Comparison of ENCODE assay signal across 1 cellular context in genomic region chr5:34586117-34586885, GRCh38.
TF ChIP-seq lines count a peak whose summit lies in the region.

No MANE protein-coding gene starts in this region.

TF ChIP-seq in HepG2, 621 proteins besides CTCF, POLR2A, EP300 and RAD21 (continued from another document and continues in another):
- 0 out of 2 replicates have a peak, but pooled peaks have one; percentile 34 for TF ChIP-seq TFE3 (CRISPR knock-in tag; IDR thresholded peaks at IDR 0.05)
- TF ChIP-seq LCORL (IDR thresholded peaks at IDR 0.05) = no peak
- TF ChIP-seq LCORL (CRISPR knock-in tag; IDR thresholded peaks at IDR 0.05) = no peak
- TF ChIP-seq SP2 (CRISPR knock-in tag; IDR thresholded peaks at IDR 0.05) = no peak
- TF ChIP-seq CEBPB (IDR thresholded peaks at IDR 0.05; ENCODE audit: borderline replicate concordance, low read depth, low read length) = peak; percentile 70; the same call in 1 of the 2 replicates
- TF ChIP-seq SMARCC2 (IDR thresholded peaks at IDR 0.05) = no peak
- TF ChIP-seq, protein P1, sequence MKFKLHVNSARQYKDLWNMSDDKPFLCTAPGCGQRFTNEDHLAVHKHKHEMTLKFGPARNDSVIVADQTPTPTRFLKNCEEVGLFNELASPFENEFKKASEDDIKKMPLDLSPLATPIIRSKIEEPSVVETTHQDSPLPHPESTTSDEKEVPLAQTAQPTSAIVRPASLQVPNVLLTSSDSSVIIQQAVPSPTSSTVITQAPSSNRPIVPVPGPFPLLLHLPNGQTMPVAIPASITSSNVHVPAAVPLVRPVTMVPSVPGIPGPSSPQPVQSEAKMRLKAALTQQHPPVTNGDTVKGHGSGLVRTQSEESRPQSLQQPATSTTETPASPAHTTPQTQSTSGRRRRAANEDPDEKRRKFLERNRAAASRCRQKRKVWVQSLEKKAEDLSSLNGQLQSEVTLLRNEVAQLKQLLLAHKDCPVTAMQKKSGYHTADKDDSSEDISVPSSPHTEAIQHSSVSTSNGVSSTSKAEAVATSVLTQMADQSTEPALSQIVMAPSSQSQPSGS (CRISPR knock-in tag; IDR thresholded peaks at IDR 0.05) = no peak
- no peak for TF ChIP-seq ZNF121 (CRISPR knock-in tag; IDR thresholded peaks at IDR 0.05)
- TF ChIP-seq RFX1 (IDR thresholded peaks at IDR 0.05) = no peak
- no peak for TF ChIP-seq IKZF1 (IDR thresholded peaks at IDR 0.05)
- TF ChIP-seq, protein P2, sequence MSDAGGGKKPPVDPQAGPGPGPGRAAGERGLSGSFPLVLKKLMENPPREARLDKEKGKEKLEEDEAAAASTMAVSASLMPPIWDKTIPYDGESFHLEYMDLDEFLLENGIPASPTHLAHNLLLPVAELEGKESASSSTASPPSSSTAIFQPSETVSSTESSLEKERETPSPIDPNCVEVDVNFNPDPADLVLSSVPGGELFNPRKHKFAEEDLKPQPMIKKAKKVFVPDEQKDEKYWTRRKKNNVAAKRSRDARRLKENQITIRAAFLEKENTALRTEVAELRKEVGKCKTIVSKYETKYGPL (CRISPR knock-in tag; IDR thresholded peaks at IDR 0.05) = no peak
- no peak for TF ChIP-seq REPIN1 (CRISPR knock-in tag; IDR thresholded peaks at IDR 0.05; ENCODE audit: borderline replicate concordance, low read depth)
- no peak for TF ChIP-seq TBX3 (IDR thresholded peaks at IDR 0.05; ENCODE audit: borderline replicate concordance)
- TF ChIP-seq ZNF12 (CRISPR knock-in tag; IDR thresholded peaks at IDR 0.05) = no peak
- no peak for TF ChIP-seq SAFB2 (CRISPR knock-in tag; IDR thresholded peaks at IDR 0.05; ENCODE audit: borderline replicate concordance, low read depth)
- TF ChIP-seq NKX3-1 (CRISPR knock-in tag; IDR thresholded peaks at IDR 0.05) = no peak
- TF ChIP-seq ZNF713 (CRISPR knock-in tag; IDR thresholded peaks at IDR 0.05) = no peak
- TF ChIP-seq CREB1 (IDR thresholded peaks at IDR 0.05) = no peak
- no peak for TF ChIP-seq CREB1 (CRISPR knock-in tag; IDR thresholded peaks at IDR 0.05)
- TF ChIP-seq ATM (IDR thresholded peaks at IDR 0.05; ENCODE audit: borderline replicate concordance) = no peak
- no peak for TF ChIP-seq EEA1 (CRISPR knock-in tag; IDR thresholded peaks at IDR 0.05; ENCODE audit: borderline replicate concordance)
- no peak for TF ChIP-seq NFE2 (CRISPR knock-in tag; IDR thresholded peaks at IDR 0.05)
- no peak for TF ChIP-seq ZFP36 (IDR thresholded peaks at IDR 0.05; ENCODE audit: borderline replicate concordance, low read depth, low read length, partially characterized antibody)
- TF ChIP-seq ZNF784 (CRISPR knock-in tag; IDR thresholded peaks at IDR 0.05; ENCODE audit: borderline replicate concordance) = no peak
- TF ChIP-seq ZNF224 (CRISPR knock-in tag; IDR thresholded peaks at IDR 0.05) = no peak
- no peak for TF ChIP-seq ZNF24 (IDR thresholded peaks at IDR 0.05)
- no peak for TF ChIP-seq ATF4 (CRISPR knock-in tag; IDR thresholded peaks at IDR 0.05)
- TF ChIP-seq ZFP36L1 (CRISPR knock-in tag; IDR thresholded peaks at IDR 0.05) = no peak
- TF ChIP-seq HNF1B (CRISPR knock-in tag; IDR thresholded peaks at IDR 0.05) = peak; percentile 7; the same call in 1 of the 2 replicates
- peak; percentile 8; the same call in 1 of the 2 replicates for TF ChIP-seq ARID5B (CRISPR knock-in tag; IDR thresholded peaks at IDR 0.05)
- no peak for TF ChIP-seq ZNF460 (CRISPR knock-in tag; IDR thresholded peaks at IDR 0.05; ENCODE audit: borderline replicate concordance)
- no peak for TF ChIP-seq ZNF598 (CRISPR knock-in tag; IDR thresholded peaks at IDR 0.05; ENCODE audit: borderline replicate concordance)
- TF ChIP-seq TOE1 (CRISPR knock-in tag; IDR thresholded peaks at IDR 0.05) = no peak
- peak; percentile 39 for TF ChIP-seq TEAD3 (CRISPR knock-in tag; optimal IDR thresholded peaks at IDR 0.05; ENCODE audit: borderline replicate concordance)
- TF ChIP-seq SMC3 (IDR thresholded peaks at IDR 0.05; ENCODE audit: low read length) = no peak
- TF ChIP-seq LBX2 (CRISPR knock-in tag; IDR thresholded peaks at IDR 0.05; ENCODE audit: borderline replicate concordance) = no peak
- TF ChIP-seq SOX13 (IDR thresholded peaks at IDR 0.05) = no peak
- 0 out of 4 replicates have a peak, but pooled peaks of 1 of the 2 experiments have one; percentile 7 for TF ChIP-seq SOX13 (CRISPR knock-in tag; conservative IDR thresholded peaks at IDR 0.05 in 1 of 2, IDR thresholded peaks at IDR 0.05 in 1 of 2)
- no peak for TF ChIP-seq ZBTB3 (CRISPR knock-in tag; IDR thresholded peaks at IDR 0.05; ENCODE audit: borderline replicate concordance, low read depth)
- no peak for TF ChIP-seq FOXC1 (CRISPR knock-in tag; IDR thresholded peaks at IDR 0.05; ENCODE audit: borderline replicate concordance)
- no peak for TF ChIP-seq ZNF138 (CRISPR knock-in tag; IDR thresholded peaks at IDR 0.05; ENCODE audit: low read depth)
- TF ChIP-seq, protein P3, sequence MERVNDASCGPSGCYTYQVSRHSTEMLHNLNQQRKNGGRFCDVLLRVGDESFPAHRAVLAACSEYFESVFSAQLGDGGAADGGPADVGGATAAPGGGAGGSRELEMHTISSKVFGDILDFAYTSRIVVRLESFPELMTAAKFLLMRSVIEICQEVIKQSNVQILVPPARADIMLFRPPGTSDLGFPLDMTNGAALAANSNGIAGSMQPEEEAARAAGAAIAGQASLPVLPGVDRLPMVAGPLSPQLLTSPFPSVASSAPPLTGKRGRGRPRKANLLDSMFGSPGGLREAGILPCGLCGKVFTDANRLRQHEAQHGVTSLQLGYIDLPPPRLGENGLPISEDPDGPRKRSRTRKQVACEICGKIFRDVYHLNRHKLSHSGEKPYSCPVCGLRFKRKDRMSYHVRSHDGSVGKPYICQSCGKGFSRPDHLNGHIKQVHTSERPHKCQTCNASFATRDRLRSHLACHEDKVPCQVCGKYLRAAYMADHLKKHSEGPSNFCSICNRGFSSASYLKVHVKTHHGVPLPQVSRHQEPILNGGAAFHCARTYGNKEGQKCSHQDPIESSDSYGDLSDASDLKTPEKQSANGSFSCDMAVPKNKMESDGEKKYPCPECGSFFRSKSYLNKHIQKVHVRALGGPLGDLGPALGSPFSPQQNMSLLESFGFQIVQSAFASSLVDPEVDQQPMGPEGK (CRISPR knock-in tag; IDR thresholded peaks at IDR 0.05) = no peak
- TF ChIP-seq, protein P4, sequence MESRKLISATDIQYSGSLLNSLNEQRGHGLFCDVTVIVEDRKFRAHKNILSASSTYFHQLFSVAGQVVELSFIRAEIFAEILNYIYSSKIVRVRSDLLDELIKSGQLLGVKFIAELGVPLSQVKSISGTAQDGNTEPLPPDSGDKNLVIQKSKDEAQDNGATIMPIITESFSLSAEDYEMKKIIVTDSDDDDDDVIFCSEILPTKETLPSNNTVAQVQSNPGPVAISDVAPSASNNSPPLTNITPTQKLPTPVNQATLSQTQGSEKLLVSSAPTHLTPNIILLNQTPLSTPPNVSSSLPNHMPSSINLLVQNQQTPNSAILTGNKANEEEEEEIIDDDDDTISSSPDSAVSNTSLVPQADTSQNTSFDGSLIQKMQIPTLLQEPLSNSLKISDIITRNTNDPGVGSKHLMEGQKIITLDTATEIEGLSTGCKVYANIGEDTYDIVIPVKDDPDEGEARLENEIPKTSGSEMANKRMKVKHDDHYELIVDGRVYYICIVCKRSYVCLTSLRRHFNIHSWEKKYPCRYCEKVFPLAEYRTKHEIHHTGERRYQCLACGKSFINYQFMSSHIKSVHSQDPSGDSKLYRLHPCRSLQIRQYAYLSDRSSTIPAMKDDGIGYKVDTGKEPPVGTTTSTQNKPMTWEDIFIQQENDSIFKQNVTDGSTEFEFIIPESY (CRISPR knock-in tag; IDR thresholded peaks at IDR 0.05) = peak; percentile 88
- TF ChIP-seq MIER3 (CRISPR knock-in tag; IDR thresholded peaks at IDR 0.05; ENCODE audit: borderline replicate concordance) = 0 out of 2 replicates have a peak, but pooled peaks have one; percentile 31
- peak; percentile 70 for TF ChIP-seq CEBPG (CRISPR knock-in tag; IDR thresholded peaks at IDR 0.05)
- no peak for TF ChIP-seq ZC3H4 (CRISPR knock-in tag; IDR thresholded peaks at IDR 0.05; ENCODE audit: borderline replicate concordance)
- TF ChIP-seq FOXA3 (CRISPR knock-in tag; IDR thresholded peaks at IDR 0.05) = peak; percentile 33; the same call in 1 of the 2 replicates
- peak; percentile 73 for TF ChIP-seq FOSL2 (CRISPR knock-in tag; IDR thresholded peaks at IDR 0.05)
- TF ChIP-seq MXI1 (IDR thresholded peaks at IDR 0.05; ENCODE audit: borderline replicate concordance, low read depth, low read length) = no peak
- peak; percentile 56 for TF ChIP-seq ELF3 (CRISPR knock-in tag; IDR thresholded peaks at IDR 0.05)
- 0 out of 2 replicates have a peak, but pooled peaks have one; percentile 39 for TF ChIP-seq ZBTB38 (CRISPR knock-in tag; IDR thresholded peaks at IDR 0.05)
